1 cellular context compared by ENCODE assay signal in the genomic region with DNA sequence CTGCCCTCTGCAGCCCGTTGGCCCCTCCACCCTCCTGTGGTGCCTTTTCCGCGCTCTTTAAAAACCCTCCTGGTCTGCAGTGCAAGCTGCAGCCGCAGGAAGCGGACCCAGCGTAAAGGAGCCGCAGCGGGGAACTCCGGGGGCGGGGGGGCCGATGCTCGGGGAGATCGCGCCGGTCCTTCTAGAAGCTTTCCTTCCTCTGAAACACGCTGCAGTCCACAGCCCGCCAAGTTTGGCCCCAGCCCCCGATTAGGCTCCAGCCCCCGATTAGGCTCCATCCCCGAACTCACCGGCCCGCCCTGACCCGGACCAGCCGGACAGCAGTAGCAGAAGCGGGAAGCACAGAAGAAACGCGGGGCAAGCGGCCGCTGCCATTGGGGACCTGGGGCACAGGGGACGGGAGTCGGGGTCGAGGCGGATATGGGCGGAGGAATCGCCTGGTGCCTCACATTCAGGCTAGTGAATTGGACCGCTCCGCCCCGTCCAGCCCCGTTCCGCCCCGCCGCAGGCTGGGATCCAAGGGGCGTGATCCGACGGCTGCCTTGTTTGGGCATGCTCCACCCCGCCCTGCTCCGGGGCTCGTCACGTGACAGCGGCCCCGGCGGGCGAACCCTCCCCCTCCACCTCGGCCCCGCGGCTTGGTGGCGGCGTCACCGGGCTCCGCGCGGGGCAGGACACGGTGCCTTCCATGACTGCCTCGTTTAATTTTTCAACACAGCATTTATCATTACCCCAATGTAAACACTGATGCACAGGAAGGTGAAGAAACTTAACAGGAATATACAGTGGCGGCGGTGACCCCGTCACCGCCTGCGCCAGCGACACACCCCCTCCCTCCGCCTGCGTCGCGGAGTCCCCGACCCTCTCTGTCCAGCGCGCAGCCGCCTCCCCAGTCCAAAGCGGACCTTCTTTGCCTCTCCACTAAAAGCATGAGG.
TF ChIP-seq lines count a peak whose summit lies in the region.

No MANE protein-coding gene starts in this region.

TF ChIP-seq in K562, 482 proteins besides CTCF, POLR2A, EP300 and RAD21 (continued from another document):
- TF ChIP-seq, protein P1, sequence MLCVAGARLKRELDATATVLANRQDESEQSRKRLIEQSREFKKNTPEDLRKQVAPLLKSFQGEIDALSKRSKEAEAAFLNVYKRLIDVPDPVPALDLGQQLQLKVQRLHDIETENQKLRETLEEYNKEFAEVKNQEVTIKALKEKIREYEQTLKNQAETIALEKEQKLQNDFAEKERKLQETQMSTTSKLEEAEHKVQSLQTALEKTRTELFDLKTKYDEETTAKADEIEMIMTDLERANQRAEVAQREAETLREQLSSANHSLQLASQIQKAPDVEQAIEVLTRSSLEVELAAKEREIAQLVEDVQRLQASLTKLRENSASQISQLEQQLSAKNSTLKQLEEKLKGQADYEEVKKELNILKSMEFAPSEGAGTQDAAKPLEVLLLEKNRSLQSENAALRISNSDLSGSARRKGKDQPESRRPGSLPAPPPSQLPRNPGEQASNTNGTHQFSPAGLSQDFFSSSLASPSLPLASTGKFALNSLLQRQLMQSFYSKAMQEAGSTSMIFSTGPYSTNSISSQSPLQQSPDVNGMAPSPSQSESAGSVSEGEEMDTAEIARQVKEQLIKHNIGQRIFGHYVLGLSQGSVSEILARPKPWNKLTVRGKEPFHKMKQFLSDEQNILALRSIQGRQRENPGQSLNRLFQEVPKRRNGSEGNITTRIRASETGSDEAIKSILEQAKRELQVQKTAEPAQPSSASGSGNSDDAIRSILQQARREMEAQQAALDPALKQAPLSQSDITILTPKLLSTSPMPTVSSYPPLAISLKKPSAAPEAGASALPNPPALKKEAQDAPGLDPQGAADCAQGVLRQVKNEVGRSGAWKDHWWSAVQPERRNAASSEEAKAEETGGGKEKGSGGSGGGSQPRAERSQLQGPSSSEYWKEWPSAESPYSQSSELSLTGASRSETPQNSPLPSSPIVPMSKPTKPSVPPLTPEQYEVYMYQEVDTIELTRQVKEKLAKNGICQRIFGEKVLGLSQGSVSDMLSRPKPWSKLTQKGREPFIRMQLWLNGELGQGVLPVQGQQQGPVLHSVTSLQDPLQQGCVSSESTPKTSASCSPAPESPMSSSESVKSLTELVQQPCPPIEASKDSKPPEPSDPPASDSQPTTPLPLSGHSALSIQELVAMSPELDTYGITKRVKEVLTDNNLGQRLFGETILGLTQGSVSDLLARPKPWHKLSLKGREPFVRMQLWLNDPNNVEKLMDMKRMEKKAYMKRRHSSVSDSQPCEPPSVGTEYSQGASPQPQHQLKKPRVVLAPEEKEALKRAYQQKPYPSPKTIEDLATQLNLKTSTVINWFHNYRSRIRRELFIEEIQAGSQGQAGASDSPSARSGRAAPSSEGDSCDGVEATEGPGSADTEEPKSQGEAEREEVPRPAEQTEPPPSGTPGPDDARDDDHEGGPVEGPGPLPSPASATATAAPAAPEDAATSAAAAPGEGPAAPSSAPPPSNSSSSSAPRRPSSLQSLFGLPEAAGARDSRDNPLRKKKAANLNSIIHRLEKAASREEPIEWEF (CRISPR knock-in tag; IDR thresholded peaks at IDR 0.05): no peak
- no peak for TF ChIP-seq CCAR2 (IDR thresholded peaks at IDR 0.05; ENCODE audit: low read depth, low read length)
